ENCODE assay signal across 1 cellular context in genomic region chr4:80266267-80266901, GRCh38.
TF ChIP-seq lines count a peak whose summit lies in the region.

Gene FGF5 (plus strand): TSS chr4:80266664. CDS start chr4:80266825, 161 bp downstream.

TF ChIP-seq in IMR-90, 13 proteins besides CTCF, POLR2A, EP300 and RAD21 (continued from another document):
- TF ChIP-seq ELK1 (IDR thresholded peaks at IDR 0.05; ENCODE audit: borderline replicate concordance, low read depth, low read length): no peak
TF ChIP-seq in IMR-90: peak in this region for 4.
